ENCODE assay signal across 14 cellular contexts in genomic region chr17:43025766-43026537, GRCh38. TPM values are rescaled to one million over a fixed set of nuclear protein-coding genes. Genes with fewer than 3 reads are reported as not detected.
DNase-seq lines count a peak whose midpoint lies in the region; ATAC-seq, FAIRE-seq and TF ChIP-seq lines count a peak whose summit lies in the region.
"Had no signal": no experiment of that assay in that cellular context is flagged by ENCODE, and none has a peak within 500 bp of the region (broad histone marks: within the 10 kb centered on the region; RNA-seq: fewer than 3 reads in every experiment).

No MANE protein-coding gene starts in this region.

- H3K27me3 ChIP-seq in ascending aorta (no peaks in the 10 kb centered on the region), mesendoderm (ENCODE audit: insufficient read depth, low read length, poor library complexity) (no peaks in the 10 kb centered on the region)

- no peak overlapping the region for H4K5ac ChIP-seq in mesendoderm (ENCODE audit: low read length)

- no peak overlapping the region for H3K23ac ChIP-seq in mesendoderm (ENCODE audit: low read length)

- no peak overlapping the region for H2BK120ac ChIP-seq in mesendoderm (ENCODE audit: low read depth, low read length)

- no peak overlapping the region for H3K56ac ChIP-seq in mesendoderm (ENCODE audit: low read length)

- no peak for TF ChIP-seq CTCF in ascending aorta (IDR thresholded peaks at IDR 0.05)
- TF ChIP-seq CTCF in type B pancreatic cell (conservative IDR thresholded peaks at IDR 0.05), result no peak

- ATAC-seq in HG02981 (IDR thresholded peaks at IDR 0.05; ENCODE audit: unreplicated experiment) (no peak), GM19452 (IDR thresholded peaks at IDR 0.05; ENCODE audit: unreplicated experiment) (no peak)

- H3K27ac ChIP-seq in ascending aorta, result peak overlapping the region; percentile 43 to 52
- no peak overlapping the region for H3K27ac ChIP-seq in mesendoderm (ENCODE audit: low read depth, low read length)
- H3K27ac ChIP-seq: C4-2B had no signal

- DNase-seq in activated naive CD4-positive, alpha-beta T cell treated with anti-CD3 and anti-CD28 coated beads, Interleukin-2, amount 10 ng/mL, durations not matched to agents 7 days and 5 days, result no peak
- no peak for DNase-seq in activated naive CD4-positive, alpha-beta T cell treated with Interleukin-2 at 50 U/mL for 16 hours
- DNase-seq in ascending aorta (ENCODE audit: low spot score in 2 of 2) (no peak), mesendoderm (no peak), type B pancreatic cell (ENCODE audit: extremely low spot score, unreplicated experiment) (no peak), urothelium cell line (ENCODE audit: low spot score) (no peak)
- DNase-seq: activated CD4-positive, alpha-beta T cell treated with anti-CD3 and anti-CD28 coated beads, Interleukin-2, amount 50 U/mL, for 1 hour; amniotic stem cell; NCI-H2081 treated with DMSO at 0.1 percent for 48 hours had no signal

- H2BK15ac ChIP-seq in mesendoderm (replicated peaks; ENCODE audit: low read depth), result no peak overlapping the region

- H3K27me3 Mint-ChIP-seq in activated naive CD4-positive, alpha-beta T cell treated with anti-CD3 and anti-CD28 coated beads, Interleukin-2, amount 10 ng/mL, durations not matched to agents 7 days and 5 days, result peaks cover 71% of the 10 kb centered on the region
- peaks cover 4% of the 10 kb centered on the region for H3K27me3 Mint-ChIP-seq in type B pancreatic cell

- H3K18ac ChIP-seq in mesendoderm (ENCODE audit: low read length), result no peak overlapping the region

- WGBS in mesendoderm (ENCODE audit: extremely low coverage, insufficient coverage, low lambda C conversion rate), result no CpG with 5 or more reads among the region's 16 CpGs

- CTCF ChIA-PET in activated naive CD4-positive, alpha-beta T cell treated with anti-CD3 and anti-CD28 coated beads, Interleukin-2, amount 10 ng/mL, durations not matched to agents 7 days and 5 days (lab: Charles Lee), result no interaction called here

- peaks cover 2% of the 10 kb centered on the region for H3K36me3 Mint-ChIP-seq in activated naive CD4-positive, alpha-beta T cell treated with anti-CD3 and anti-CD28 coated beads, Interleukin-2, amount 10 ng/mL, durations not matched to agents 7 days and 5 days
- H3K36me3 Mint-ChIP-seq in type B pancreatic cell, result no peaks in the 10 kb centered on the region

- no peaks in the 10 kb centered on the region for H3K9me3 ChIP-seq in ascending aorta

- H3K4me3 ChIP-seq in ascending aorta (peak overlapping the region; percentile 50 to 76), mesendoderm (ENCODE audit: low read length) (no peak overlapping the region)
- H3K4me3 ChIP-seq: lung had no signal

- intact Hi-C loops in ascending aorta (cut with DNase I), result loop anchor here (1.0 to 10.0 kb wide), 6 partner anchors 27 to 459 kb away; partner anchors contain the start of genes BRCA1, DHX8, RPL27 and TMEM106A

- no peak overlapping the region for H3K4me2 ChIP-seq in mesendoderm (ENCODE audit: low read length)

- no peaks in the 10 kb centered on the region for H3K9me3 Mint-ChIP-seq in activated naive CD4-positive, alpha-beta T cell treated with anti-CD3 and anti-CD28 coated beads, Interleukin-2, amount 10 ng/mL, durations not matched to agents 7 days and 5 days
- H3K9me3 Mint-ChIP-seq in type B pancreatic cell, result no peaks in the 10 kb centered on the region

- H3K4me1 ChIP-seq in ascending aorta (peaks cover 0 to 9% of the 10 kb centered on the region in 2 donors), mesendoderm (ENCODE audit: control insufficient read depth, low read depth, low read length) (no peaks in the 10 kb centered on the region)

- peaks cover 5% of the 10 kb centered on the region for H3K79me2 ChIP-seq in mesendoderm (ENCODE audit: control insufficient read depth, insufficient read depth, low read length)

- no peak overlapping the region for H2AK5ac ChIP-seq in mesendoderm (ENCODE audit: low read length)

- peaks cover 21% of the 10 kb centered on the region for H3K4me1 Mint-ChIP-seq in activated naive CD4-positive, alpha-beta T cell treated with anti-CD3 and anti-CD28 coated beads, Interleukin-2, amount 10 ng/mL, durations not matched to agents 7 days and 5 days
- H3K4me1 Mint-ChIP-seq in type B pancreatic cell (ENCODE audit: unreplicated experiment), result peaks cover 12% of the 10 kb centered on the region

- H3K4ac ChIP-seq in mesendoderm (ENCODE audit: low read depth, low read length), result no peak overlapping the region

- FAIRE-seq in urothelium cell line (lab: Jason Lieb, UNC), result no peak

- H3K36me3 ChIP-seq in ascending aorta, result no peaks in the 10 kb centered on the region
- H3K36me3 ChIP-seq in mesendoderm (ENCODE audit: control insufficient read depth, insufficient read depth, low read length), result no peaks in the 10 kb centered on the region

- H3K27ac Mint-ChIP-seq in activated naive CD4-positive, alpha-beta T cell treated with anti-CD3 and anti-CD28 coated beads, Interleukin-2, amount 10 ng/mL, durations not matched to agents 7 days and 5 days, result no peak overlapping the region
- H3K27ac Mint-ChIP-seq in type B pancreatic cell, result peak overlapping the region; percentile 70

- H4K8ac ChIP-seq in mesendoderm (ENCODE audit: low read depth, low read length), result no peak overlapping the region

- H3K9ac ChIP-seq in mesendoderm (ENCODE audit: low read length), result peak overlapping the region; percentile 74

- no peak overlapping the region for H2BK5ac ChIP-seq in mesendoderm (ENCODE audit: low read length)

- H3K79me1 ChIP-seq in mesendoderm (ENCODE audit: low read length), result no peaks in the 10 kb centered on the region

- H3K4me3 Mint-ChIP-seq in activated naive CD4-positive, alpha-beta T cell treated with anti-CD3 and anti-CD28 coated beads, Interleukin-2, amount 10 ng/mL, durations not matched to agents 7 days and 5 days, result peak overlapping the region; percentile 31
- H3K4me3 Mint-ChIP-seq in type B pancreatic cell, result peak overlapping the region; percentile 91

RNA-seq across cellular contexts. Expression of gene RND2, which starts 0.9 kb away (rescaled TPM):
- total RNA-seq in ascending aorta (7.3 TPM), type B pancreatic cell (ENCODE audit: low replicate concordance) (3.3 and 7.1 TPM in 2 replicates)
- polyA plus RNA-seq in mesendoderm (2013, experiment 1 of 2), result 16.4 TPM
- 15.7 TPM for polyA plus RNA-seq in mesendoderm (2013, experiment 2 of 2)
- total RNA-seq: HT-29 had no signal

RNA-seq across cellular contexts. Expression of gene VAT1, which starts 3.8 kb away (rescaled TPM):
- total RNA-seq in ascending aorta (296 TPM), type B pancreatic cell (ENCODE audit: low replicate concordance) (167 and 274 TPM in 2 replicates)
- 203 TPM for polyA plus RNA-seq in mesendoderm (2013, experiment 1 of 2)
- polyA plus RNA-seq in mesendoderm (2013, experiment 2 of 2), result 200 TPM

RNA-seq across cellular contexts. Expression of gene IFI35, which starts 19.4 kb away (rescaled TPM):
- 45.2 TPM for total RNA-seq in ascending aorta
- polyA plus RNA-seq in mesendoderm (2013, experiment 1 of 2), result 0.63 TPM
- 0.77 TPM for polyA plus RNA-seq in mesendoderm (2013, experiment 2 of 2)
- 6.6 and 8.8 TPM in 2 replicates for total RNA-seq in type B pancreatic cell (ENCODE audit: low replicate concordance)

RNA-seq across cellular contexts. Expression of gene RPL27, which starts 27.7 kb away (rescaled TPM):
- 417 TPM for total RNA-seq in ascending aorta
- polyA plus RNA-seq in mesendoderm (2013, experiment 1 of 2), result 5,596 TPM
- polyA plus RNA-seq in mesendoderm (2013, experiment 2 of 2), result 5,579 TPM
- total RNA-seq in type B pancreatic cell (ENCODE audit: low replicate concordance), result 1,148 and 1,194 TPM in 2 replicates

RNA-seq across cellular contexts. Expression of gene RUNDC1, which starts 45.6 kb away (rescaled TPM):
- total RNA-seq in ascending aorta (10.2 TPM), type B pancreatic cell (ENCODE audit: low replicate concordance) (18.2 and 19.7 TPM in 2 replicates)
- 6.8 TPM for polyA plus RNA-seq in mesendoderm (2013, experiment 1 of 2)
- polyA plus RNA-seq in mesendoderm (2013, experiment 2 of 2), result 6.6 TPM
